ENCODE assay signal across 19 cellular contexts in genomic region chr10:74363727-74364126, GRCh38.
"Had no signal": no experiment of that assay in that cellular context is flagged by ENCODE, and none has a peak within 500 bp of the region (broad histone marks: within the 10 kb centered on the region; RNA-seq: fewer than 3 reads in every experiment).

No MANE protein-coding gene starts in this region.

- H3K36me3 ChIP-seq: ascending aorta, brain microvascular endothelial cell, pancreas had no signal

- H3K4me1 ChIP-seq: ascending aorta, esophagus muscularis mucosa, pancreas, psoas muscle, transverse colon had no signal

- H3K27ac ChIP-seq: ascending aorta, brain microvascular endothelial cell, esophagus muscularis mucosa, pancreas, psoas muscle, transverse colon, VCaP had no signal

- H3K4me3 ChIP-seq: ascending aorta, esophagus muscularis mucosa, pancreas, psoas muscle, transverse colon had no signal

- FAIRE-seq: islet of Langerhans, pancreas, TTC549, urothelium cell line had no signal

- ATAC-seq: naive thymus-derived CD4-positive, alpha-beta T cell; psoas muscle had no signal

- DNase-seq: activated CD4-positive, alpha-beta T cell treated with anti-CD3 and anti-CD28 coated beads for 4 hours; activated CD8-positive, alpha-beta memory T cell treated with anti-CD3 and anti-CD28 coated beads for 24 hours; activated effector memory CD4-positive, alpha-beta T cell treated with Interleukin-2 at 50 U/mL for 16 hours; activated naive CD4-positive, alpha-beta T cell treated with anti-CD3 and anti-CD28 coated beads, Interleukin-2, amount 10 ng/mL, durations not matched to agents 7 days and 5 days; activated naive CD8-positive, alpha-beta T cell treated with anti-CD3 and anti-CD28 coated beads, Interleukin-2, amount 10 ng/mL, durations not matched to agents 7 days and 5 days; central memory CD4-positive, alpha-beta T cell; naive thymus-derived CD4-positive, alpha-beta T cell; pancreas; psoas muscle; right cardiac atrium; stimulated activated naive CD4-positive, alpha-beta T cell treated with Interleukin-2 at 50 U/mL for 16 hours; transverse colon had no signal

- H3K27me3 ChIP-seq: ascending aorta, brain microvascular endothelial cell, esophagus muscularis mucosa, pancreas, transverse colon had no signal
